ENCODE assay signal across 29 cellular contexts in the genomic region with DNA sequence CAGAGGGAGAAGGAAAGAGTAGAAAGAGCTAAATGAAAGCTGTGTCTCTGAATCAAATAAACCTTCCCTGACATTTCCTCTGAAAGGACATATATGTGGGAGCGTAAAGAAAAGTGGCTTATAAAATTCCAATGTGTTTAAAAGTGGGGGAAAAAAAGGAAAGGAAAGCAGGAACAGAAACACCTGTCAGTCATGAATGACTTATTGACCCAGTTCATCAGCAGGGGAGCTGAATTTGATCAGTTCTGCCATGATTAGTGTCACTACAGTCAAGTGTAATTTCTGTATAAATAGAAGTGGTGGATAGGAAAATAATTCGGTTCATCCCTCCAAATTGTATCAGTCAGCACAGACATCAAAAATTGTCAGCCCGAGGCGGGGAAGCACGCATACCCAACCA.
"Had no signal": no experiment of that assay in that cellular context is flagged by ENCODE, and none has a peak within 500 bp of the region (broad histone marks: within the 10 kb centered on the region; RNA-seq: fewer than 3 reads in every experiment).

No MANE protein-coding gene starts in this region.

- H3K9me3 ChIP-seq: Peyer's patch, SJCRH30, SK-N-SH had no signal

- H3K27ac ChIP-seq: brain microvascular endothelial cell, Peyer's patch, RWPE1, SJCRH30, VCaP had no signal

- H3K27me3 Mint-ChIP-seq: activated CD4-positive, alpha-beta memory T cell treated with anti-CD3 and anti-CD28 coated beads, Interleukin-2, amount 10 ng/mL, durations not matched to agents 7 days and 5 days; activated CD4-positive, alpha-beta T cell treated with anti-CD3 and anti-CD28 coated beads, Interleukin-2, amount 10 ng/mL, durations not matched to agents 7 days and 5 days; activated naive CD8-positive, alpha-beta T cell; activated T-helper 17 cell treated with anti-CD3 and anti-CD28 coated beads, Interleukin-2, amount 50 U/mL, for 72 hours had no signal

- H3K4me1 Mint-ChIP-seq: activated CD4-positive, alpha-beta memory T cell treated with anti-CD3 and anti-CD28 coated beads, Interleukin-2, amount 10 ng/mL, durations not matched to agents 7 days and 5 days; activated CD4-positive, alpha-beta T cell treated with anti-CD3 and anti-CD28 coated beads, Interleukin-2, amount 10 ng/mL, durations not matched to agents 7 days and 5 days; activated T-helper 17 cell treated with anti-CD3 and anti-CD28 coated beads, Interleukin-2, amount 50 U/mL, for 72 hours had no signal

- H3K4me2 ChIP-seq: SK-N-SH had no signal

- H3K27ac Mint-ChIP-seq: activated CD4-positive, alpha-beta memory T cell treated with anti-CD3 and anti-CD28 coated beads, Interleukin-2, amount 10 ng/mL, durations not matched to agents 7 days and 5 days; activated CD4-positive, alpha-beta T cell treated with anti-CD3 and anti-CD28 coated beads, Interleukin-2, amount 10 ng/mL, durations not matched to agents 7 days and 5 days; activated naive CD4-positive, alpha-beta T cell treated with anti-CD3 and anti-CD28 coated beads for 36 hours; activated naive CD8-positive, alpha-beta T cell; activated T-helper 17 cell treated with anti-CD3 and anti-CD28 coated beads, Interleukin-2, amount 50 U/mL, for 72 hours had no signal

- H3K4me3 ChIP-seq: cardiac muscle cell, K562, Peyer's patch, SJCRH30 had no signal

- H3K4me1 ChIP-seq: Peyer's patch, SJCRH30 had no signal

- H3K4me3 Mint-ChIP-seq: activated CD4-positive, alpha-beta memory T cell treated with anti-CD3 and anti-CD28 coated beads, Interleukin-2, amount 10 ng/mL, durations not matched to agents 7 days and 5 days; activated CD4-positive, alpha-beta T cell treated with anti-CD3 and anti-CD28 coated beads, Interleukin-2, amount 10 ng/mL, durations not matched to agents 7 days and 5 days; activated naive CD4-positive, alpha-beta T cell treated with anti-CD3 and anti-CD28 coated beads for 36 hours; activated naive CD8-positive, alpha-beta T cell; activated T-helper 17 cell treated with anti-CD3 and anti-CD28 coated beads, Interleukin-2, amount 50 U/mL, for 72 hours had no signal

- H3K9me2 ChIP-seq: SK-N-SH had no signal

- FAIRE-seq: K562 had no signal

- H3K9me3 Mint-ChIP-seq: activated CD4-positive, alpha-beta memory T cell treated with anti-CD3 and anti-CD28 coated beads, Interleukin-2, amount 10 ng/mL, durations not matched to agents 7 days and 5 days; activated CD4-positive, alpha-beta T cell treated with anti-CD3 and anti-CD28 coated beads, Interleukin-2, amount 10 ng/mL, durations not matched to agents 7 days and 5 days had no signal

- DNase-seq: activated CD4-positive, alpha-beta memory T cell treated with anti-CD3 and anti-CD28 coated beads, Interleukin-2, amount 10 ng/mL, durations not matched to agents 7 days and 5 days; activated CD4-positive, alpha-beta T cell treated with anti-CD3 and anti-CD28 coated beads, Interleukin-2, amount 10 ng/mL, durations not matched to agents 7 days and 5 days; activated CD4-positive, CD25-positive, alpha-beta regulatory T cell; activated gamma-delta T cell; activated naive CD4-positive, alpha-beta T cell treated with anti-CD3 and anti-CD28 coated beads for 36 hours; activated T-cell treated with anti-CD3 and anti-CD28 coated beads for 4 hours; activated T-cell treated with anti-CD3 and anti-CD28 coated beads, Interleukin-2, amount 50 U/mL, for 48 hours; amygdala; brain microvascular endothelial cell; Karpas-422; MM.1S; NCI-H1105; NCI-H1436; NCI-H187 treated with DMSO at 0.1 percent for 48 hours; NCI-H2081 treated with DMSO at 0.1 percent for 48 hours; NCI-H2171 treated with DMSO at 0.1 percent for 48 hours; NCI-H524; NK-92 treated with Interleukin-12 subunit alpha and Interleukin-12 subunit beta, amount 100 ng/mL, for 24 hours; Peyer's patch; Right ventricle myocardium superior; SJCRH30; SK-N-SH; T-helper 1 cell had no signal

- H3K36me3 Mint-ChIP-seq: activated naive CD8-positive, alpha-beta T cell had no signal

- H3K9ac ChIP-seq: SK-N-SH had no signal

- H3K36me3 ChIP-seq: brain microvascular endothelial cell, cardiac muscle cell, Peyer's patch, SJCRH30 had no signal

- H3K27me3 ChIP-seq: brain microvascular endothelial cell, cardiac muscle cell, Peyer's patch, SJCRH30 had no signal
